ENCODE assay signal across 12 cellular contexts in genomic region chr21:29148535-29148934, GRCh38. TPM values are rescaled to one million over a fixed set of nuclear protein-coding genes. Genes with fewer than 3 reads are reported as not detected.
DNase-seq lines count a peak whose midpoint lies in the region; ATAC-seq and TF ChIP-seq lines count a peak whose summit lies in the region.
"Had no signal": no experiment of that assay in that cellular context is flagged by ENCODE, and none has a peak within 500 bp of the region (broad histone marks: within the 10 kb centered on the region; RNA-seq: fewer than 3 reads in every experiment).

No MANE protein-coding gene starts in this region.

- no peaks in the 10 kb centered on the region for H3K9me3 ChIP-seq in prostate gland
- H3K9me3 ChIP-seq: heart left ventricle had no signal

- DNase-seq in GM03348 (ENCODE audit: low spot score), result peak; percentile 67
- DNase-seq in activated CD8-positive, alpha-beta T cell treated with anti-CD3 and anti-CD28 coated beads, Interleukin-2, amount 10 ng/mL, durations not matched to agents 7 days and 5 days, result peak; percentile 52
- DNase-seq in prostate gland (ENCODE audit: low spot score), result peak; percentile 47
- no peak for DNase-seq in Ammon's horn (ENCODE audit: low spot score)
- no peak for DNase-seq in activated CD4-positive, alpha-beta memory T cell treated with anti-CD3 and anti-CD28 coated beads, Interleukin-2, amount 10 ng/mL, durations not matched to agents 7 days and 5 days
- DNase-seq in stimulated activated CD4-positive, alpha-beta T cell treated with anti-CD3 and anti-CD28 coated beads, Interleukin-4, amount 100 ng/mL, for 24 hours, result no peak
- no peak for DNase-seq in substantia nigra (lab: John Stamatoyannopoulos, UW)
- DNase-seq: DMS153, NCI-H524 treated with DMSO at 0.1 percent for 48 hours had no signal

- POLR2A ChIA-PET in activated CD8-positive, alpha-beta T cell treated with anti-CD3 and anti-CD28 coated beads, Interleukin-2, amount 10 ng/mL, durations not matched to agents 7 days and 5 days (lab: Charles Lee), result no interaction called here
- POLR2A ChIA-PET in activated CD4-positive, alpha-beta memory T cell treated with anti-CD3 and anti-CD28 coated beads, Interleukin-2, amount 10 ng/mL, durations not matched to agents 7 days and 5 days (lab: Charles Lee), result interaction anchor here (1.0 to 1.2 kb wide), 2 partner anchors 10 to 15 kb away, joined by 3 read pairs; no protein-coding TSS in a partner anchor

- H3K27ac ChIP-seq in prostate gland (peak overlapping the region; percentile 49 to 70), substantia nigra (ENCODE audit: low read depth, low read length, poor library complexity, severe bottlenecking) (no peak overlapping the region)

- no peaks in the 10 kb centered on the region for H3K27me3 ChIP-seq in prostate gland (replicated peaks; ENCODE audit: insufficient read depth)
- H3K27me3 ChIP-seq: heart left ventricle had no signal

- no peak for TF ChIP-seq POLR2A in prostate gland (IDR thresholded peaks at IDR 0.05)

- no peak for TF ChIP-seq CTCF in prostate gland (IDR thresholded peaks at IDR 0.05)

- no peaks in the 10 kb centered on the region for H3K36me3 Mint-ChIP-seq in activated CD8-positive, alpha-beta T cell treated with anti-CD3 and anti-CD28 coated beads, Interleukin-2, amount 10 ng/mL, durations not matched to agents 7 days and 5 days (ENCODE audit: low read depth)
- H3K36me3 Mint-ChIP-seq in activated CD4-positive, alpha-beta memory T cell treated with anti-CD3 and anti-CD28 coated beads, Interleukin-2, amount 10 ng/mL, durations not matched to agents 7 days and 5 days (ENCODE audit: low read depth), result peaks cover 3% of the 10 kb centered on the region

- CTCF ChIA-PET in activated CD8-positive, alpha-beta T cell treated with anti-CD3 and anti-CD28 coated beads, Interleukin-2, amount 10 ng/mL, durations not matched to agents 7 days and 5 days (lab: Charles Lee), result interaction anchor here (0.8 to 1.4 kb wide), 3 partner anchors 21 to 228 kb away, joined by 3 to 4 read pairs (median 3); no protein-coding TSS in a partner anchor
- CTCF ChIA-PET in activated CD4-positive, alpha-beta memory T cell treated with anti-CD3 and anti-CD28 coated beads, Interleukin-2, amount 10 ng/mL, durations not matched to agents 7 days and 5 days (lab: Charles Lee), result no interaction called here

- peaks cover 5% of the 10 kb centered on the region for H3K27me3 Mint-ChIP-seq in activated CD8-positive, alpha-beta T cell treated with anti-CD3 and anti-CD28 coated beads, Interleukin-2, amount 10 ng/mL, durations not matched to agents 7 days and 5 days (ENCODE audit: low read depth)
- H3K27me3 Mint-ChIP-seq in activated CD4-positive, alpha-beta memory T cell treated with anti-CD3 and anti-CD28 coated beads, Interleukin-2, amount 10 ng/mL, durations not matched to agents 7 days and 5 days, result no peaks in the 10 kb centered on the region
- H3K27me3 Mint-ChIP-seq: IgD-negative memory B cell had no signal

- intact Hi-C loops in prostate gland (cut with DNase I), result no loop called here

- peaks cover 24% of the 10 kb centered on the region for H3K4me1 Mint-ChIP-seq in activated CD8-positive, alpha-beta T cell treated with anti-CD3 and anti-CD28 coated beads, Interleukin-2, amount 10 ng/mL, durations not matched to agents 7 days and 5 days (ENCODE audit: low read depth)
- peaks cover 12% of the 10 kb centered on the region for H3K4me1 Mint-ChIP-seq in activated CD4-positive, alpha-beta memory T cell treated with anti-CD3 and anti-CD28 coated beads, Interleukin-2, amount 10 ng/mL, durations not matched to agents 7 days and 5 days
- H3K4me1 Mint-ChIP-seq: IgD-negative memory B cell had no signal

- ATAC-seq in HG02884 (IDR thresholded peaks at IDR 0.05; ENCODE audit: unreplicated experiment), result peak; percentile 44
- peak; percentile 86 for ATAC-seq in activated CD8-positive, alpha-beta T cell treated with anti-CD3 and anti-CD28 coated beads, Interleukin-2, amount 10 ng/mL, durations not matched to agents 7 days and 5 days
- ATAC-seq: heart left ventricle had no signal

- 30% methylated on average over 4 of the region's 4 CpGs for WGBS in prostate gland

- peaks cover 16% of the 10 kb centered on the region for H3K4me1 ChIP-seq in prostate gland (replicated peaks)

- H3K36me3 ChIP-seq in prostate gland, result no peaks in the 10 kb centered on the region
- H3K36me3 ChIP-seq: heart left ventricle had no signal

- H3K4me3 ChIP-seq in prostate gland, result no peak overlapping the region
- H3K4me3 ChIP-seq: heart left ventricle had no signal

- no peak overlapping the region for H3K4me3 Mint-ChIP-seq in activated CD8-positive, alpha-beta T cell treated with anti-CD3 and anti-CD28 coated beads, Interleukin-2, amount 10 ng/mL, durations not matched to agents 7 days and 5 days
- no peak overlapping the region for H3K4me3 Mint-ChIP-seq in activated CD4-positive, alpha-beta memory T cell treated with anti-CD3 and anti-CD28 coated beads, Interleukin-2, amount 10 ng/mL, durations not matched to agents 7 days and 5 days
- H3K4me3 Mint-ChIP-seq: IgD-negative memory B cell had no signal

- no peak overlapping the region for H3K27ac Mint-ChIP-seq in activated CD8-positive, alpha-beta T cell treated with anti-CD3 and anti-CD28 coated beads, Interleukin-2, amount 10 ng/mL, durations not matched to agents 7 days and 5 days
- H3K27ac Mint-ChIP-seq in activated CD4-positive, alpha-beta memory T cell treated with anti-CD3 and anti-CD28 coated beads, Interleukin-2, amount 10 ng/mL, durations not matched to agents 7 days and 5 days, result no peak overlapping the region
- H3K27ac Mint-ChIP-seq: IgD-negative memory B cell had no signal

- H3K9me3 Mint-ChIP-seq in activated CD8-positive, alpha-beta T cell treated with anti-CD3 and anti-CD28 coated beads, Interleukin-2, amount 10 ng/mL, durations not matched to agents 7 days and 5 days (ENCODE audit: insufficient read depth), result no peaks in the 10 kb centered on the region
- H3K9me3 Mint-ChIP-seq in activated CD4-positive, alpha-beta memory T cell treated with anti-CD3 and anti-CD28 coated beads, Interleukin-2, amount 10 ng/mL, durations not matched to agents 7 days and 5 days, result no peaks in the 10 kb centered on the region
- H3K9me3 Mint-ChIP-seq: IgD-negative memory B cell had no signal

RNA-seq across cellular contexts. Expression of gene MAP3K7CL, which starts 18.1 kb away (rescaled TPM):
- 1 to 10 TPM; 3.4 to 4.4 TPM for total RNA-seq in activated CD8-positive, alpha-beta T cell treated with anti-CD3 and anti-CD28 coated beads, Interleukin-2, amount 10 ng/mL, durations not matched to agents 7 days and 5 days
- 10 to 100 TPM in 1 of 2 donors, 1 to 10 TPM in 1; 8.7 to 13.2 TPM for total RNA-seq in prostate gland
- total RNA-seq in activated CD4-positive, alpha-beta memory T cell treated with anti-CD3 and anti-CD28 coated beads, Interleukin-2, amount 10 ng/mL, durations not matched to agents 7 days and 5 days, result 1 to 10 TPM; 6.7 to 7.7 TPM

Comparison
In these comparisons a context has a peak if more than half of its experiments do, and no peak if none do; other contexts are left out.
1. DNase-seq: peak in GM03348 (single experiment), activated CD8-positive, alpha-beta T cell treated with anti-CD3 and anti-CD28 coated beads, Interleukin-2, amount 10 ng/mL, durations not matched to agents 7 days and 5 days (single experiment) and prostate gland (single experiment); none in Ammon's horn (single experiment), activated CD4-positive, alpha-beta memory T cell treated with anti-CD3 and anti-CD28 coated beads, Interleukin-2, amount 10 ng/mL, durations not matched to agents 7 days and 5 days (single experiment), stimulated activated CD4-positive, alpha-beta T cell treated with anti-CD3 and anti-CD28 coated beads, Interleukin-4, amount 100 ng/mL, for 24 hours (single experiment) and substantia nigra (0 of 49).